8 cellular contexts compared by ENCODE assay signal in genomic region chr3:45509038-45509767, GRCh38.
A peak's percentile ranks its signal among the peaks of the same experiment; 100 is the strongest.
DNase-seq lines count a peak whose midpoint lies in the region; ATAC-seq and TF ChIP-seq lines count a peak whose summit lies in the region.

No MANE protein-coding gene starts in this region.

- H3K27ac ChIP-seq in mesendoderm (ENCODE audit: low read depth, low read length) = no peak overlapping the region

- no peaks in the 10 kb centered on the region for H3K27me3 ChIP-seq in mesendoderm (ENCODE audit: insufficient read depth, low read length, poor library complexity)

- H2BK120ac ChIP-seq in mesendoderm (ENCODE audit: low read depth, low read length) = no peak overlapping the region

- DNase-seq in AG10803 (ENCODE audit: low read depth) (peak; percentile 88), amygdala (lab: John Stamatoyannopoulos, UW) (peak in 51 of 56 donors; percentile 5 to 86 (median 63)), mesendoderm (peak; percentile 38), lower leg skin (ENCODE audit: low spot score in 2 of 2) (no peak), SHP77 (lab: John Stamatoyannopoulos, UW) (no peak)
- DNase-seq in Jurkat, Clone E6-1 (ENCODE audit: low read depth, low spot score) = peak; percentile 75
- no peak for DNase-seq in effector CD4-positive, alpha-beta T cell

- no peaks in the 10 kb centered on the region for H3K79me2 ChIP-seq in mesendoderm (ENCODE audit: control insufficient read depth, insufficient read depth, low read length)

- no peak for ATAC-seq in HG03097 (IDR thresholded peaks at IDR 0.05; ENCODE audit: low FRiP score, unreplicated experiment)

- TF ChIP-seq POLR2A in lower leg skin (IDR thresholded peaks at IDR 0.05) = no peak

- H3K4me3 ChIP-seq in AG10803 (ENCODE audit: low read length) (no peak overlapping the region), mesendoderm (ENCODE audit: low read length) (no peak overlapping the region), lower leg skin (ENCODE audit: low read depth, poor library complexity, severe bottlenecking) (no peak overlapping the region)
- H3K4me3 ChIP-seq in Jurkat, Clone E6-1 (ENCODE audit: low read length) = no peak overlapping the region

- H3K18ac ChIP-seq in mesendoderm (ENCODE audit: low read length) = no peak overlapping the region

- TF ChIP-seq CTCF in AG10803 (conservative IDR thresholded peaks at IDR 0.05; ENCODE audit: low read length) (no peak), lower leg skin (IDR thresholded peaks at IDR 0.05) (no peak)

- no peak overlapping the region for H4K5ac ChIP-seq in mesendoderm (ENCODE audit: low read length)

- no peak overlapping the region for H3K23ac ChIP-seq in mesendoderm (ENCODE audit: low read length)

- H4K8ac ChIP-seq in mesendoderm (ENCODE audit: low read depth, low read length) = no peak overlapping the region

- H2BK15ac ChIP-seq in mesendoderm (replicated peaks; ENCODE audit: low read depth) = no peak overlapping the region

- no CpG with 5 or more reads among the region's 8 CpGs for WGBS in mesendoderm (ENCODE audit: extremely low coverage, insufficient coverage, low lambda C conversion rate)
- WGBS in lower leg skin, 2 donors = 25 to 27% methylated on average over 8 of the region's 8 CpGs

- no peak overlapping the region for H2BK5ac ChIP-seq in mesendoderm (ENCODE audit: low read length)

- H3K4ac ChIP-seq in mesendoderm (ENCODE audit: low read depth, low read length) = no peak overlapping the region

- H3K79me1 ChIP-seq in mesendoderm (ENCODE audit: low read length) = no peaks in the 10 kb centered on the region

- H3K36me3 ChIP-seq in mesendoderm (ENCODE audit: control insufficient read depth, insufficient read depth, low read length) = peaks cover under 1% of the 10 kb centered on the region

- intact Hi-C loops in lower leg skin (cut with DNase I; ENCODE audit: low total_unique reads) = no loop called here

- H3K9ac ChIP-seq in mesendoderm (ENCODE audit: low read length) = no peak overlapping the region

- no peak overlapping the region for H3K4me2 ChIP-seq in mesendoderm (ENCODE audit: low read length)

- H2AK5ac ChIP-seq in mesendoderm (ENCODE audit: low read length) = no peak overlapping the region

- H3K56ac ChIP-seq in mesendoderm (ENCODE audit: low read length) = peak overlapping the region; percentile 44

- H3K4me1 ChIP-seq in mesendoderm (ENCODE audit: control insufficient read depth, low read depth, low read length) = peaks cover 7% of the 10 kb centered on the region

Comparison
In these comparisons a context has a peak if more than half of its experiments do, and no peak if none do; other contexts are left out.
1. DNase-seq: peak in AG10803 (single experiment), Jurkat, Clone E6-1 (single experiment), amygdala (51 of 56) and mesendoderm (single experiment); none in lower leg skin (0 of 2), effector CD4-positive, alpha-beta T cell (single experiment) and SHP77 (0 of 2).